Comparison of ENCODE assay signal across 13 cellular contexts in genomic region chr4:38820329-38821061, GRCh38. TPM values are rescaled to one million over a fixed set of nuclear protein-coding genes. Genes with fewer than 3 reads are reported as not detected.
A peak's percentile ranks its signal among the peaks of the same experiment; 100 is the strongest.
DNase-seq lines count a peak whose midpoint lies in the region; ATAC-seq and TF ChIP-seq lines count a peak whose summit lies in the region.
"Had no signal": no experiment of that assay in that cellular context is flagged by ENCODE, and none has a peak within 500 bp of the region (broad histone marks: within the 10 kb centered on the region; RNA-seq: fewer than 3 reads in every experiment).

No MANE protein-coding gene starts in this region.

- H3K27me3 Mint-ChIP-seq in activated CD4-positive, alpha-beta T cell treated with anti-CD3 and anti-CD28 coated beads, Interleukin-2, amount 10 ng/mL, durations not matched to agents 7 days and 5 days: peaks cover 2% of the 10 kb centered on the region
- no peaks in the 10 kb centered on the region for H3K27me3 Mint-ChIP-seq in stimulated activated naive B cell treated with anti-CD40 and anti-IgM and Interleukin-4, amounts not matched to agents 10 μg/mL and 1 μg/mL and 100 μg/mL, for 72 hours

- peaks cover 15% of the 10 kb centered on the region for H3K9me3 Mint-ChIP-seq in activated CD4-positive, alpha-beta T cell treated with anti-CD3 and anti-CD28 coated beads, Interleukin-2, amount 10 ng/mL, durations not matched to agents 7 days and 5 days
- peaks cover 12 to 13% of the 10 kb centered on the region in 2 donors for H3K9me3 Mint-ChIP-seq in stimulated activated naive B cell treated with anti-CD40 and anti-IgM and Interleukin-4, amounts not matched to agents 10 μg/mL and 1 μg/mL and 100 μg/mL, for 72 hours

- peaks cover 17% of the 10 kb centered on the region for H3K4me1 Mint-ChIP-seq in activated CD4-positive, alpha-beta T cell treated with anti-CD3 and anti-CD28 coated beads, Interleukin-2, amount 10 ng/mL, durations not matched to agents 7 days and 5 days
- peaks cover 39 to 48% of the 10 kb centered on the region in 2 donors for H3K4me1 Mint-ChIP-seq in stimulated activated naive B cell treated with anti-CD40 and anti-IgM and Interleukin-4, amounts not matched to agents 10 μg/mL and 1 μg/mL and 100 μg/mL, for 72 hours
- H3K4me1 Mint-ChIP-seq: H9 had no signal

- H3K4me3 Mint-ChIP-seq in activated CD4-positive, alpha-beta T cell treated with anti-CD3 and anti-CD28 coated beads, Interleukin-2, amount 10 ng/mL, durations not matched to agents 7 days and 5 days: no peak overlapping the region
- H3K4me3 Mint-ChIP-seq in stimulated activated naive B cell treated with anti-CD40 and anti-IgM and Interleukin-4, amounts not matched to agents 10 μg/mL and 1 μg/mL and 100 μg/mL, for 72 hours: peak overlapping the region in 1 of 2 donors; percentile 15
- H3K4me3 Mint-ChIP-seq: H9 had no signal

- TF ChIP-seq EP300 in Ishikawa (IDR thresholded peaks at IDR 0.05; ENCODE audit: borderline replicate concordance): no peak

- POLR2A ChIA-PET in activated CD4-positive, alpha-beta T cell treated with anti-CD3 and anti-CD28 coated beads, Interleukin-2, amount 10 ng/mL, durations not matched to agents 7 days and 5 days (lab: Charles Lee): no interaction called here

- ATAC-seq in GM21825 (IDR thresholded peaks at IDR 0.05; ENCODE audit: unreplicated experiment): peak; percentile 45
- ATAC-seq in stimulated activated naive B cell treated with anti-CD40 and anti-IgM and Interleukin-4, amounts not matched to agents 10 μg/mL and 1 μg/mL and 100 μg/mL, for 72 hours (replicated peaks): peak; percentile 57 to 63
- ATAC-seq: A549 had no signal

- H3K27ac Mint-ChIP-seq in activated CD4-positive, alpha-beta T cell treated with anti-CD3 and anti-CD28 coated beads, Interleukin-2, amount 10 ng/mL, durations not matched to agents 7 days and 5 days: peak overlapping the region; percentile 33
- H3K27ac Mint-ChIP-seq in stimulated activated naive B cell treated with anti-CD40 and anti-IgM and Interleukin-4, amounts not matched to agents 10 μg/mL and 1 μg/mL and 100 μg/mL, for 72 hours: peak overlapping the region; percentile 68
- H3K27ac Mint-ChIP-seq: H9 had no signal

- peaks cover 11% of the 10 kb centered on the region for H3K36me3 Mint-ChIP-seq in activated CD4-positive, alpha-beta T cell treated with anti-CD3 and anti-CD28 coated beads, Interleukin-2, amount 10 ng/mL, durations not matched to agents 7 days and 5 days (ENCODE audit: low read depth)
- peaks cover 26 to 34% of the 10 kb centered on the region in 2 donors for H3K36me3 Mint-ChIP-seq in stimulated activated naive B cell treated with anti-CD40 and anti-IgM and Interleukin-4, amounts not matched to agents 10 μg/mL and 1 μg/mL and 100 μg/mL, for 72 hours

- DNase-seq in activated CD4-positive, alpha-beta T cell treated with anti-CD3 and anti-CD28 coated beads, Interleukin-2, amount 10 ng/mL, durations not matched to agents 7 days and 5 days: no peak
- no peak for DNase-seq in activated CD4-positive, alpha-beta T cell treated with anti-CD3 and anti-CD28 coated beads, Interleukin-2, amount 50 U/mL, for 1 hour
- no peak for DNase-seq in stimulated activated naive B cell treated with anti-CD40 and anti-IgM and Interleukin-4, amounts not matched to agents 10 μg/mL and 1 μg/mL and 100 μg/mL, for 72 hours
- DNase-seq in RPMI8226 (no peak), NCI-H69 (lab: John Stamatoyannopoulos, UW) (no peak), NCI-H510A treated with DMSO at 0.1 percent for 48 hours (lab: John Stamatoyannopoulos, UW) (no peak)
- DNase-seq: H9, KBM-7, NCI-H446 had no signal

- CTCF ChIA-PET in activated CD4-positive, alpha-beta T cell treated with anti-CD3 and anti-CD28 coated beads, Interleukin-2, amount 10 ng/mL, durations not matched to agents 7 days and 5 days (lab: Charles Lee): no interaction called here

- no peak for TF ChIP-seq RAD21 in Ishikawa (IDR thresholded peaks at IDR 0.05; ENCODE audit: low read depth)

TF ChIP-seq in Ishikawa, 13 proteins besides CTCF, POLR2A, EP300 and RAD21:
- TF ChIP-seq FOXM1 (IDR thresholded peaks at IDR 0.05; ENCODE audit: borderline replicate concordance, low read depth) (no peak), CREB1 (IDR thresholded peaks at IDR 0.05; ENCODE audit: low read depth) (no peak), USF1 (IDR thresholded peaks at IDR 0.05) (no peak), TCF12 (IDR thresholded peaks at IDR 0.05; ENCODE audit: low read depth) (0 out of 2 replicates have a peak, but pooled peaks have one; percentile 16), REST (IDR thresholded peaks at IDR 0.05; ENCODE audit: low read depth) (no peak), TEAD4 (IDR thresholded peaks at IDR 0.05) (0 out of 2 replicates have a peak, but pooled peaks have one; percentile 23), CEBPB (IDR thresholded peaks at IDR 0.05) (peak; percentile 66; the same call in 1 of the 2 replicates), YY1 (IDR thresholded peaks at IDR 0.05; ENCODE audit: low read depth) (no peak), NFIC (IDR thresholded peaks at IDR 0.05) (peak; percentile 35; the same call in 1 of the 2 replicates), EGR1 (IDR thresholded peaks at IDR 0.05) (no peak), ZBTB7A (IDR thresholded peaks at IDR 0.05; ENCODE audit: low read depth) (no peak), MAX (IDR thresholded peaks at IDR 0.05) (no peak), TAF1 (IDR thresholded peaks at IDR 0.05; ENCODE audit: low read depth) (no peak)

RNA-seq across cellular contexts. Expression of gene TLR1, which starts 15.9 kb away (rescaled TPM):
- 10 to 100 TPM; 19.5 to 21.0 TPM for total RNA-seq in activated CD4-positive, alpha-beta T cell treated with anti-CD3 and anti-CD28 coated beads, Interleukin-2, amount 10 ng/mL, durations not matched to agents 7 days and 5 days
- total RNA-seq: H9 had no signal

RNA-seq across cellular contexts. Expression of gene TLR6, which starts 36.1 kb away (rescaled TPM):
- 1 to 10 TPM; 3.2 to 3.5 TPM for total RNA-seq in activated CD4-positive, alpha-beta T cell treated with anti-CD3 and anti-CD28 coated beads, Interleukin-2, amount 10 ng/mL, durations not matched to agents 7 days and 5 days

RNA-seq across cellular contexts. Expression of gene TLR10, which starts 37.7 kb away (rescaled TPM):
- total RNA-seq in activated CD4-positive, alpha-beta T cell treated with anti-CD3 and anti-CD28 coated beads, Interleukin-2, amount 10 ng/mL, durations not matched to agents 7 days and 5 days: under 1 TPM in 1 of 2 experiments, not detected in 1; 0.23 TPM
- total RNA-seq: glomerular endothelial cell, H9 had no signal

RNA-seq across cellular contexts. Expression of gene FAM114A1, which starts 47.1 kb away (rescaled TPM):
- under 1 TPM; 0.31 to 0.45 TPM for total RNA-seq in activated CD4-positive, alpha-beta T cell treated with anti-CD3 and anti-CD28 coated beads, Interleukin-2, amount 10 ng/mL, durations not matched to agents 7 days and 5 days
